In the genomic region with DNA sequence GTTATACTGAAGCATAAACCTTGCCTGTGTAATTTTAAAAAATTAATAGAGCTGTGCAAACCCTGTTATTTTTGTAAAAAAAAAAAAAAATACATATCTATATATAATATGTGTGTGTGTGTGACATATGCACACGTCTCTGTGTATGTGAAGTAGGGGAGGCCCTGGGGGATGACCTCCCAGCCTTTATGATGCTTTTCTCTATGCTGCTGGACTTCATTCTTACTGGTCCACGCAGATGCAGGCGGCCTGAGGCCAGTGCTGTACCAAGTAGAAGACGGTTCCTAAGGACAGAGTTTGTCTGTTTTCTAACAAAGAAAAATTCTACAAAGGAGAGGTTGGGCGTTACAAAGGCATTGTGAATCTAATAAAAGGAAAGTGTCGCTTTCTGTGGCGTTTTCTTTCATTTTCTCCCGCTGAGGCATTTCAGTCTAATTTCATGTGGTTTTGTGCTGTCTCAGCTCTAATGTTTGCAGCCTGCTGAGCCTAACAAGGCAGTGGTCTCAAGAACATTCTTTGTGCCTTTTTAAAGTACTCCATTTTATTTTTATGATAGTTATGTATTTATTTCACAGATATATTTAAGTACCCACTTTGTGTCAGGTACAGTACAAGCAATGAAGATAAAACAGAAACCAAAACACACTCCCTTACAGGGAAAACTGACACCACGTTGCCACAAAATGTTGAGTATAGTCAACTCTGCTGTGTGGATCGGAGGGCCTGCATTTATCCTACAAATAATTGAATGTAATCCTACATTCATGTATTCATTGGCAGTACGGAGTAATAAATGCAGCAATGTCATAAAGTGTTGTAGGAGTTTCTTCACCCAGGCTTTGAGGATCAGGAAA, we compare ENCODE assay signal across 19 cellular contexts.
DNase-seq lines count a peak whose midpoint lies in the region; ATAC-seq and TF ChIP-seq lines count a peak whose summit lies in the region.
"Had no signal": no experiment of that assay in that cellular context is flagged by ENCODE, and none has a peak within 500 bp of the region (broad histone marks: within the 10 kb centered on the region; RNA-seq: fewer than 3 reads in every experiment).

No MANE protein-coding gene starts in this region.

- peaks cover 10 to 30% (median 25%) of the 10 kb centered on the region in 3 donors for H3K4me1 Mint-ChIP-seq in CD8-positive, alpha-beta memory T cell
- peaks cover 8% of the 10 kb centered on the region for H3K4me1 Mint-ChIP-seq in activated T-helper 1 cell treated with anti-CD3 and anti-CD28 coated beads, Interleukin-12 subunit alpha, Interleukin-12 subunit beta, Interleukin-2, Interleukin-4 antibody, amounts not matched to agents 30 ng/mL and 10 ng/mL and 1 ng/mL, durations not matched to agents 14 hours and 24 hours and 36 hours (ENCODE audit: low read depth)
- H3K4me1 Mint-ChIP-seq in glutamatergic neuron (ENCODE audit: low read depth, unreplicated experiment) = peaks cover 16% of the 10 kb centered on the region

- no peaks in the 10 kb centered on the region for H3K27me3 Mint-ChIP-seq in CD8-positive, alpha-beta memory T cell
- H3K27me3 Mint-ChIP-seq in activated T-helper 1 cell treated with anti-CD3 and anti-CD28 coated beads, Interleukin-12 subunit alpha, Interleukin-12 subunit beta, Interleukin-2, Interleukin-4 antibody, amounts not matched to agents 30 ng/mL and 10 ng/mL and 1 ng/mL, durations not matched to agents 14 hours and 24 hours and 36 hours (ENCODE audit: insufficient read depth) = no peaks in the 10 kb centered on the region
- peaks cover 2% of the 10 kb centered on the region for H3K27me3 Mint-ChIP-seq in glutamatergic neuron (ENCODE audit: unreplicated experiment)
- H3K27me3 Mint-ChIP-seq: T-helper 17 cell had no signal

- H3K9ac ChIP-seq in KMS-11 = peak overlapping the region; percentile 23; the same call in 1 of the 2 replicates

- TF ChIP-seq CTCF in KMS-11 (conservative IDR thresholded peaks at IDR 0.05; ENCODE audit: low read depth, low read length) (no peak), glutamatergic neuron (IDR thresholded peaks at IDR 0.05; ENCODE audit: partially characterized antibody, unreplicated experiment) (no peak)

- peak overlapping the region in 6 of 8 donors; percentile 14 to 88 (median 64) for H3K27ac Mint-ChIP-seq in CD8-positive, alpha-beta memory T cell
- no peak overlapping the region for H3K27ac Mint-ChIP-seq in activated T-helper 1 cell treated with anti-CD3 and anti-CD28 coated beads, Interleukin-12 subunit alpha, Interleukin-12 subunit beta, Interleukin-2, Interleukin-4 antibody, amounts not matched to agents 30 ng/mL and 10 ng/mL and 1 ng/mL, durations not matched to agents 14 hours and 24 hours and 36 hours
- H3K27ac Mint-ChIP-seq in glutamatergic neuron (ENCODE audit: unreplicated experiment) = peak overlapping the region; percentile 73

- ATAC-seq in GM21737 (IDR thresholded peaks at IDR 0.05; ENCODE audit: unreplicated experiment) (no peak), HG03025 (IDR thresholded peaks at IDR 0.05; ENCODE audit: low FRiP score, unreplicated experiment) (no peak), HG02884 (IDR thresholded peaks at IDR 0.05; ENCODE audit: unreplicated experiment) (no peak)
- ATAC-seq: T-helper 17 cell, upper lobe of right lung had no signal

- intact Hi-C loops in activated T-helper 1 cell treated with anti-CD3 and anti-CD28 coated beads, Interleukin-12 subunit alpha, Interleukin-12 subunit beta, Interleukin-2, Interleukin-4 antibody, amounts not matched to agents 30 ng/mL and 10 ng/mL and 1 ng/mL, durations not matched to agents 14 hours and 24 hours and 36 hours (cut with micrococcal nuclease) = loop anchor here (5.0 kb wide), 1 partner anchor 118 kb away; a partner anchor contains a TSS

- no peaks in the 10 kb centered on the region for H3K79me2 ChIP-seq in KMS-11 (ENCODE audit: insufficient read depth, low read depth)

- POLR2A ChIA-PET in CD8-positive, alpha-beta memory T cell (lab: Charles Lee) = no interaction called here

- H4K20me1 ChIP-seq in KMS-11 (ENCODE audit: insufficient read depth) = no peaks in the 10 kb centered on the region

- no peaks in the 10 kb centered on the region for H3K9me3 Mint-ChIP-seq in CD8-positive, alpha-beta memory T cell
- H3K9me3 Mint-ChIP-seq in activated T-helper 1 cell treated with anti-CD3 and anti-CD28 coated beads, Interleukin-12 subunit alpha, Interleukin-12 subunit beta, Interleukin-2, Interleukin-4 antibody, amounts not matched to agents 30 ng/mL and 10 ng/mL and 1 ng/mL, durations not matched to agents 14 hours and 24 hours and 36 hours = no peaks in the 10 kb centered on the region
- H3K9me3 Mint-ChIP-seq in glutamatergic neuron (ENCODE audit: unreplicated experiment) = peaks cover 2% of the 10 kb centered on the region

- H3K4me3 Mint-ChIP-seq in CD8-positive, alpha-beta memory T cell = peak overlapping the region in 6 of 7 donors; percentile 65 to 84 (median 72)
- peak overlapping the region; percentile 73 for H3K4me3 Mint-ChIP-seq in activated T-helper 1 cell treated with anti-CD3 and anti-CD28 coated beads, Interleukin-12 subunit alpha, Interleukin-12 subunit beta, Interleukin-2, Interleukin-4 antibody, amounts not matched to agents 30 ng/mL and 10 ng/mL and 1 ng/mL, durations not matched to agents 14 hours and 24 hours and 36 hours
- no peak overlapping the region for H3K4me3 Mint-ChIP-seq in glutamatergic neuron (ENCODE audit: unreplicated experiment)
- H3K4me3 Mint-ChIP-seq: T-helper 17 cell had no signal

- peaks cover 23 to 60% (median 32%) of the 10 kb centered on the region in 3 donors for H3K36me3 Mint-ChIP-seq in CD8-positive, alpha-beta memory T cell
- H3K36me3 Mint-ChIP-seq in activated T-helper 1 cell treated with anti-CD3 and anti-CD28 coated beads, Interleukin-12 subunit alpha, Interleukin-12 subunit beta, Interleukin-2, Interleukin-4 antibody, amounts not matched to agents 30 ng/mL and 10 ng/mL and 1 ng/mL, durations not matched to agents 14 hours and 24 hours and 36 hours (ENCODE audit: low read depth) = peaks cover 27% of the 10 kb centered on the region
- H3K36me3 Mint-ChIP-seq in glutamatergic neuron (ENCODE audit: unreplicated experiment) = peaks cover 15% of the 10 kb centered on the region

- H3K4me1 ChIP-seq in CD8-positive, alpha-beta memory T cell (ENCODE audit: insufficient read depth, low read length) = no peaks in the 10 kb centered on the region
- H3K4me1 ChIP-seq in KMS-11 (ENCODE audit: low read depth, poor library complexity, severe bottlenecking) = peaks cover 61% of the 10 kb centered on the region
- H3K4me1 ChIP-seq: breast epithelium, stomach, upper lobe of right lung had no signal

- peak overlapping the region; percentile 8; the same call in 1 of the 2 replicates for H2AFZ ChIP-seq in KMS-11 (ENCODE audit: low read depth)

- H3K4me2 ChIP-seq in KMS-11 = peak overlapping the region; percentile 67

- H3K27me3 ChIP-seq in CD8-positive, alpha-beta memory T cell (ENCODE audit: insufficient read depth, low read length, poor library complexity, severe bottlenecking) = no peaks in the 10 kb centered on the region
- H3K27me3 ChIP-seq in KMS-11 (ENCODE audit: insufficient read depth, low read depth) = no peaks in the 10 kb centered on the region
- H3K27me3 ChIP-seq: breast epithelium, stomach, upper lobe of right lung had no signal

- H3K9me3 ChIP-seq in CD8-positive, alpha-beta memory T cell (ENCODE audit: low read length) = no peaks in the 10 kb centered on the region
- H3K9me3 ChIP-seq: breast epithelium, stomach, upper lobe of right lung had no signal

- no peak overlapping the region for H3K4me3 ChIP-seq in CD8-positive, alpha-beta memory T cell (ENCODE audit: low read length)
- H3K4me3 ChIP-seq in KMS-11 (IDR thresholded peaks at IDR 0.05; ENCODE audit: insufficient read depth, low read depth, low read length) = no peak overlapping the region
- H3K4me3 ChIP-seq: breast epithelium, stomach, upper lobe of right lung had no signal

- CTCF ChIA-PET in CD8-positive, alpha-beta memory T cell (lab: Charles Lee) = no interaction called here

- no peak for DNase-seq in CD8-positive, alpha-beta memory T cell
- DNase-seq in activated T-helper 1 cell treated with anti-CD3 and anti-CD28 coated beads, Interleukin-12 subunit alpha, Interleukin-12 subunit beta, Interleukin-2, Interleukin-4 antibody, amounts not matched to agents 30 ng/mL and 10 ng/mL and 1 ng/mL, durations not matched to agents 14 hours and 24 hours and 36 hours (ENCODE audit: low spot score) = no peak
- DNase-seq in glutamatergic neuron = no peak
- DNase-seq: foreskin fibroblast; hippocampal formation; IMR-90; NCI-H2171; NCI-H748 treated with DMSO at 0.1 percent for 48 hours; SIG-M5; stimulated activated CD4-positive, alpha-beta T cell treated with anti-CD3 and anti-CD28 coated beads, Interleukin-1b, Interleukin-23, amount 100 ng/mL, for 48 hours; stomach; T-helper 17 cell; upper lobe of right lung had no signal

- no peak overlapping the region for H3K27ac ChIP-seq in CD8-positive, alpha-beta memory T cell (ENCODE audit: low read depth, low read length)
- peak overlapping the region; percentile 74 for H3K27ac ChIP-seq in KMS-11
- H3K27ac ChIP-seq: breast epithelium, HL-60, stomach, upper lobe of right lung had no signal

- H3K36me3 ChIP-seq in CD8-positive, alpha-beta memory T cell (ENCODE audit: insufficient read depth, low read length) = peaks cover 26% of the 10 kb centered on the region
- no peaks in the 10 kb centered on the region for H3K36me3 ChIP-seq in KMS-11 (ENCODE audit: insufficient read depth)
- H3K36me3 ChIP-seq: breast epithelium had no signal
